ENCODE assay signal across 8 cellular contexts in genomic region chr12:56158029-56158925, GRCh38. TPM values are rescaled to one million over a fixed set of nuclear protein-coding genes. Genes with fewer than 3 reads are reported as not detected.
DNase-seq lines count a peak whose midpoint lies in the region; ATAC-seq and TF ChIP-seq lines count a peak whose summit lies in the region.

Gene MYL6, plus strand, starts transcription at chr12:56158359. Its CDS starts 43 bp downstream, at chr12:56158402.

- H3K36me3 ChIP-seq in A673 (ENCODE audit: insufficient read depth, low read length, poor library complexity, severe bottlenecking) (peaks cover 37% of the 10 kb centered on the region), WERI-Rb-1 (peaks cover 62% of the 10 kb centered on the region), mammary epithelial cell (ENCODE audit: insufficient read depth, low read length) (peaks cover 19% of the 10 kb centered on the region), smooth muscle cell (ENCODE audit: low read depth) (no peaks in the 10 kb centered on the region)

- H4K20me1 ChIP-seq in mammary epithelial cell (ENCODE audit: insufficient read depth, low read length) = peaks cover 3% of the 10 kb centered on the region
- H4K20me1 ChIP-seq in smooth muscle cell (ENCODE audit: low read depth) = peaks cover 47% of the 10 kb centered on the region

- H3K4me3 ChIP-seq in A673 (ENCODE audit: low read depth, low read length, poor library complexity, severe bottlenecking) (peak within 1 kb of the TSS; percentile 78), WERI-Rb-1 (ENCODE audit: low read depth, low read length) (peak within 1 kb of the TSS; percentile 70), mammary epithelial cell (replicated peaks in 1 of 3; ENCODE audit: insufficient read depth in 1 of 3, low read depth in 2 of 3, low read length in 3 of 3) (peak within 1 kb of the TSS; percentile 72 to 92 (median 82)), smooth muscle cell (peak within 1 kb of the TSS; percentile 90)

- H3K27ac ChIP-seq in A673 (ENCODE audit: low read depth, low read length, poor library complexity, severe bottlenecking) (peak within 1 kb of the TSS; percentile 95), WERI-Rb-1 (peak within 1 kb of the TSS; percentile 100), mammary epithelial cell (ENCODE audit: insufficient read depth, low read depth, low read length) (peak within 1 kb of the TSS; percentile 96), smooth muscle cell (ENCODE audit: low read depth) (peak within 1 kb of the TSS; percentile 82)

- TF ChIP-seq CTCF in A673 (conservative IDR thresholded peaks at IDR 0.05; ENCODE audit: low read depth, low read length) = no peak
- no peak for TF ChIP-seq CTCF in WERI-Rb-1 (IDR thresholded peaks at IDR 0.05; ENCODE audit: low read depth, low read length)
- TF ChIP-seq CTCF in mammary epithelial cell (conservative IDR thresholded peaks at IDR 0.05 in 1 of 2, IDR thresholded peaks at IDR 0.05 in 1 of 2; ENCODE audit: extremely low read depth in 1 of 2, insufficient read depth in 1 of 2, low read depth in 1 of 2, low read length in 2 of 2) = no peak
- no peak for TF ChIP-seq CTCF in smooth muscle cell (IDR thresholded peaks at IDR 0.05; ENCODE audit: borderline replicate concordance, insufficient read depth, poor library complexity, severe bottlenecking)

- peak within 1 kb of the TSS; percentile 98 for H3K9ac ChIP-seq in mammary epithelial cell (ENCODE audit: insufficient read depth, low read length)
- peak within 1 kb of the TSS; percentile 95 for H3K9ac ChIP-seq in smooth muscle cell (ENCODE audit: low read depth)

- WGBS in mammary epithelial cell (ENCODE audit: low coverage, missing lambda C conversion rate) = 0% methylated on average over 13 of the region's 30 CpGs
- under 1% methylated on average over 21 of the region's 30 CpGs for WGBS in smooth muscle cell (ENCODE audit: low lambda C conversion rate)

- H3K4me1 ChIP-seq in A673 (ENCODE audit: insufficient read depth, low read length, poor library complexity, severe bottlenecking) = peaks cover 35% of the 10 kb centered on the region
- H3K4me1 ChIP-seq in mammary epithelial cell (ENCODE audit: insufficient read depth, low read length) = peaks cover 26% of the 10 kb centered on the region
- H3K4me1 ChIP-seq in smooth muscle cell (ENCODE audit: low read depth) = peaks cover 39% of the 10 kb centered on the region

- peaks cover 42% of the 10 kb centered on the region for H3F3A ChIP-seq in smooth muscle cell (ENCODE audit: low read depth)

- ATAC-seq in GM18870 (IDR thresholded peaks at IDR 0.05; ENCODE audit: unreplicated experiment) = peak; percentile 75
- ATAC-seq in HG03139 (IDR thresholded peaks at IDR 0.05; ENCODE audit: unreplicated experiment) = peak; percentile 71

- H3K4me2 ChIP-seq in mammary epithelial cell (ENCODE audit: insufficient read depth, low read depth, low read length) (peak within 1 kb of the TSS; percentile 86), smooth muscle cell (peak within 1 kb of the TSS; percentile 100)

- peaks cover 38% of the 10 kb centered on the region for H3K79me2 ChIP-seq in mammary epithelial cell (ENCODE audit: insufficient read depth, low read length)
- H3K79me2 ChIP-seq in smooth muscle cell (ENCODE audit: low read depth) = peaks cover 34% of the 10 kb centered on the region

- intact Hi-C loops in A673 (cut with micrococcal nuclease; ENCODE audit: unreplicated experiment) = no loop called here
- intact Hi-C loops in mammary epithelial cell (cut with micrococcal nuclease) = loop anchor here (1.0 to 2.0 kb wide), 2 partner anchors 32 to 39 kb away; partner anchors contain the start of gene ZC3H10

- H3K27me3 ChIP-seq in A673 (replicated peaks; ENCODE audit: insufficient read depth, low read depth, low read length, poor library complexity) (no peaks in the 10 kb centered on the region), WERI-Rb-1 (ENCODE audit: insufficient read depth, low read depth, severe bottlenecking) (no peaks in the 10 kb centered on the region), mammary epithelial cell (ENCODE audit: insufficient read depth, low read length) (no peaks in the 10 kb centered on the region), smooth muscle cell (ENCODE audit: low read depth) (no peaks in the 10 kb centered on the region)

- CTCF ChIA-PET in A673 (lab: Charles Lee) (interaction anchor here (0.6 to 1.1 kb wide), 2 partner anchors 31 to 163 kb away, joined by 3 to 6 read pairs; partner anchors contain the start of gene SMARCC2), mammary epithelial cell (lab: Charles Lee; ENCODE audit: low non-redundant PET) (interaction anchor here (0.9 to 1.8 kb wide), 2 partner anchors 31 to 429 kb away, joined by 4 to 11 read pairs; partner anchors contain the start of gene SMARCC2)

- H2AFZ ChIP-seq in mammary epithelial cell (ENCODE audit: low read depth, low read length) = peak within 1 kb of the TSS; percentile 65
- no peak within 1 kb of the TSS for H2AFZ ChIP-seq in smooth muscle cell (ENCODE audit: low read depth)

- peak; percentile 99 for DNase-seq in A673 (ENCODE audit: low spot score)
- peak; percentile 97 for DNase-seq in NCI-H2196 treated with DMSO at 0.1 percent for 48 hours (lab: John Stamatoyannopoulos, UW; ENCODE audit: unreplicated experiment)
- peak; percentile 98 for DNase-seq in WERI-Rb-1
- peak; percentile 95 for DNase-seq in mammary epithelial cell
- DNase-seq in iPS-NIHi7 (ENCODE audit: extremely low spot score) = peak; percentile 91
- DNase-seq in smooth muscle cell (lab: John Stamatoyannopoulos, UW; ENCODE audit: unreplicated experiment) = peak; percentile 58

- POLR2A ChIA-PET in A673 (lab: Charles Lee; ENCODE audit: low non-redundant PET) = no interaction called here

- no TSS peak for BruUV-seq in A673 (replicated peaks; lab: Mats Ljungman, UMichigan)
- BruUV-seq in mammary epithelial cell (replicated peaks; lab: Mats Ljungman, UMichigan) = no TSS peak

- H3K9me3 ChIP-seq in A673 (ENCODE audit: low read depth, low read length, poor library complexity, severe bottlenecking) = no peaks in the 10 kb centered on the region
- no peaks in the 10 kb centered on the region for H3K9me3 ChIP-seq in WERI-Rb-1 (ENCODE audit: severe bottlenecking)
- H3K9me3 ChIP-seq in mammary epithelial cell (replicated peaks; ENCODE audit: insufficient read depth, low read length) = no peaks in the 10 kb centered on the region
- H3K9me3 ChIP-seq in smooth muscle cell (replicated peaks; ENCODE audit: low read depth) = no peaks in the 10 kb centered on the region

- in situ Hi-C loops in mammary epithelial cell (cut with MboI; ENCODE audit: low sequenced_read_pairs in 2 of 2) = no loop called here

- dilution Hi-C loops in mammary epithelial cell (cut with HindIII; ENCODE audit: low sequenced_read_pairs) = no loop called here

RNA-seq across cellular contexts. Expression of gene MYL6, which starts in this region (rescaled TPM):
- total RNA-seq in A673 (2021) (690 and 789 TPM in 2 replicates), mammary epithelial cell (1,000 to 10,000 TPM in 1 of 2 donors, 100 to 1,000 TPM in 1; 732 to 1,042 TPM), smooth muscle cell (2,329 and 2,776 TPM in 2 replicates)
- polyA plus RNA-seq in mammary epithelial cell (3,180 TPM), smooth muscle cell (4,165 and 4,181 TPM in 2 replicates)
- polyA minus RNA-seq in mammary epithelial cell = 913 TPM

Comparison
In these comparisons a context has a peak if more than half of its experiments do, and no peak if none do; other contexts are left out.
1. Peak in every context shown above with its lines: DNase-seq, ATAC-seq, H3K4me3 ChIP-seq and H3K27ac ChIP-seq.